Comparison of ENCODE assay signal across 8 cellular contexts in the genomic region with DNA sequence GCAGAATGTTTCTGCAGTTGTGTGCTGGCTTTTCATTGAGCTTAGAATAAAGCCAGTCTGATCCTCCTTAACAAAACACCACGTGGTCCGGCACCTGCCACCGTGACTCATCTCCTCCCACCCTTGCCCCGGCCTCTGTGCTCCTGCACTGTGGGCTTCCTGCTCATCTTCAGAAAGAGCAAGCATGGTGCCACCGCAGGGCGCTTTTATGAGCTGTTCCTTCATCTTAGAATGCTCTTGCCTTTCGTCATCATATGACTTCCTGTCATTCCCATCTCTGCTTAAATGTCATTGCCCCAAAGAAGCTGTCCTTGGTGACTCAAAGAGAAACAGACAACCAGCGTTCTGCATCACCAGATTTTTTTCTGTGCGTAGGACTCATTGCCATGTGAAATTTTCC.
A peak's percentile ranks its signal among the peaks of the same experiment; 100 is the strongest.
DNase-seq lines count a peak whose midpoint lies in the region; ATAC-seq, FAIRE-seq and TF ChIP-seq lines count a peak whose summit lies in the region.

No MANE protein-coding gene starts in this region.

- peaks cover 2% of the 10 kb centered on the region for H3K27me3 Mint-ChIP-seq in activated CD4-positive, alpha-beta T cell treated with anti-CD3 and anti-CD28 coated beads for 36 hours
- H3K27me3 Mint-ChIP-seq in Caco-2 (ENCODE audit: insufficient read depth, unreplicated experiment), result no peaks in the 10 kb centered on the region

- H3K79me2 ChIP-seq in DND-41 (ENCODE audit: insufficient read depth, low read length), result no peaks in the 10 kb centered on the region
- no peaks in the 10 kb centered on the region for H3K79me2 ChIP-seq in H1 (ENCODE audit: control insufficient read depth in 1 of 2, insufficient read depth in 2 of 2, low read length in 2 of 2)

- BruUV-seq in Caco-2 (replicated peaks; lab: Mats Ljungman, UMichigan), result no TSS peak

- H3K4me3 ChIP-seq in DND-41 (ENCODE audit: low read depth in 1 of 2, low read length in 2 of 2) (no peak overlapping the region), H1 (ENCODE audit: extremely low read depth in 1 of 4, insufficient read depth in 2 of 4, low read depth in 3 of 4, low read length in 4 of 4) (no peak overlapping the region), right atrium auricular region (no peak overlapping the region), Caco-2 (ENCODE audit: low read depth, low read length) (no peak overlapping the region)

- no peak for TF ChIP-seq CTCF in DND-41 (IDR thresholded peaks at IDR 0.05; ENCODE audit: borderline replicate concordance, extremely low read depth, low read length, poor library complexity, severe bottlenecking)
- no peak for TF ChIP-seq CTCF in H1 (IDR thresholded peaks at IDR 0.05; ENCODE audit: control extremely low read depth in 1 of 3, insufficient read depth in 1 of 3, low read depth in 1 of 3, low read length in 3 of 3)
- no peak for TF ChIP-seq CTCF in right atrium auricular region (IDR thresholded peaks at IDR 0.05)
- TF ChIP-seq CTCF in Caco-2 (IDR thresholded peaks at IDR 0.05; ENCODE audit: insufficient read depth in 1 of 2, low read depth in 1 of 2, low read length in 1 of 2, severe bottlenecking in 1 of 2, unreplicated experiment in 1 of 2), result no peak

- no peak overlapping the region for H2AK5ac ChIP-seq in H1 (ENCODE audit: low read depth, low read length)

- no peaks in the 10 kb centered on the region for H3K9me3 Mint-ChIP-seq in activated CD4-positive, alpha-beta T cell treated with anti-CD3 and anti-CD28 coated beads for 36 hours (ENCODE audit: low read depth)
- no peaks in the 10 kb centered on the region for H3K9me3 Mint-ChIP-seq in Caco-2 (ENCODE audit: unreplicated experiment)

- peak overlapping the region; percentile 9 for H3K4me3 Mint-ChIP-seq in activated CD4-positive, alpha-beta T cell treated with anti-CD3 and anti-CD28 coated beads for 36 hours
- H3K4me3 Mint-ChIP-seq in Caco-2 (ENCODE audit: unreplicated experiment), result no peak overlapping the region

- CTCF ChIA-PET in activated CD4-positive, alpha-beta T cell treated with anti-CD3 and anti-CD28 coated beads for 36 hours (lab: Charles Lee), result interaction anchor here (0.6 to 4.9 kb wide), 17 partner anchors 9 to 1866 kb away, joined by 3 to 44 read pairs (median 5); partner anchors contain the start of gene KCNH1
- CTCF ChIA-PET in H1 (lab: Charles Lee; ENCODE audit: partially characterized antibody), result interaction anchor here (0.5 to 7.4 kb wide), 29 partner anchors 9 to 769 kb away, joined by 3 to 86 read pairs (median 3); partner anchors contain the start of gene KCNH1
- CTCF ChIA-PET in Caco-2 (lab: Charles Lee), result interaction anchor here (0.7 to 1.2 kb wide), 3 partner anchors 133 to 689 kb away, joined by 3 to 12 read pairs (median 3); no protein-coding TSS in a partner anchor

- peak overlapping the region; percentile 86 for H3K27ac Mint-ChIP-seq in activated CD4-positive, alpha-beta T cell treated with anti-CD3 and anti-CD28 coated beads for 36 hours
- no peak overlapping the region for H3K27ac Mint-ChIP-seq in Caco-2 (ENCODE audit: unreplicated experiment)

- H3K23ac ChIP-seq in H1 (ENCODE audit: insufficient read length), result no peak overlapping the region

- POLR2A ChIA-PET in activated CD4-positive, alpha-beta T cell treated with anti-CD3 and anti-CD28 coated beads for 36 hours (lab: Charles Lee), result interaction anchor here (0.6 to 2.8 kb wide), 5 partner anchors 73 to 188 kb away, joined by 3 to 58 read pairs (median 5); no protein-coding TSS in a partner anchor
- POLR2A ChIA-PET in H1 (lab: Charles Lee; ENCODE audit: partially characterized antibody), result interaction anchor here (2.3 kb wide), 1 partner anchor 72 kb away, joined by 13 read pairs; no protein-coding TSS in a partner anchor
- POLR2A ChIA-PET in Caco-2 (lab: Charles Lee), result no interaction called here

- ATAC-seq in DND-41 (ENCODE audit: insufficient read depth, low read depth), result peak; percentile 100
- ATAC-seq in HG03520 (IDR thresholded peaks at IDR 0.05; ENCODE audit: unreplicated experiment), result peak; percentile 83
- peak; percentile 99 for ATAC-seq in activated CD4-positive, alpha-beta T cell treated with anti-CD3 and anti-CD28 coated beads for 36 hours

- H3K4ac ChIP-seq in H1 (replicated peaks; ENCODE audit: insufficient read length, low read depth, low read length), result no peak overlapping the region

- no peak overlapping the region for H2BK20ac ChIP-seq in H1 (ENCODE audit: low read length)

- H3K27ac ChIP-seq in DND-41 (ENCODE audit: low read length) (peak overlapping the region; percentile 70), H1 (ENCODE audit: low read depth, low read length) (no peak overlapping the region), right atrium auricular region (no peak overlapping the region)

- no peaks in the 10 kb centered on the region for H3K9me3 ChIP-seq in DND-41 (ENCODE audit: insufficient read depth, low read length, severe bottlenecking)
- no peaks in the 10 kb centered on the region for H3K9me3 ChIP-seq in H1 (ENCODE audit: insufficient read depth in 2 of 2, low read depth in 1 of 2, low read length in 1 of 2)
- no peaks in the 10 kb centered on the region for H3K9me3 ChIP-seq in right atrium auricular region
- no peaks in the 10 kb centered on the region for H3K9me3 ChIP-seq in Caco-2

- 81% methylated on average over 9 of the region's 9 CpGs; no CpG with 5 or more reads in 1 of the 2 experiments for WGBS in H1 (ENCODE audit: extremely low coverage in 1 of 2, insufficient coverage in 1 of 2, insufficient read length in 1 of 2, insufficient replicate concordance in 2 of 2, low coverage in 1 of 2, low lambda C conversion rate in 2 of 2, missing lambda C conversion rate in 1 of 2), 2 experiments

- H3K9ac ChIP-seq in DND-41 (ENCODE audit: low read depth, low read length), result 0 out of 2 replicates have a peak overlapping the region, but pooled peaks have one; percentile 2
- no peak overlapping the region for H3K9ac ChIP-seq in H1 (replicated peaks in 1 of 4; ENCODE audit: extremely low read depth in 1 of 4, low read depth in 3 of 4, low read length in 3 of 4)

- peak overlapping the region; percentile 46 for H2AFZ ChIP-seq in DND-41 (ENCODE audit: low read depth, low read length)
- no peak overlapping the region for H2AFZ ChIP-seq in H1 (ENCODE audit: low read length)

- H4K91ac ChIP-seq in H1 (replicated peaks; ENCODE audit: insufficient read length, low read length), result no peak overlapping the region

- TF ChIP-seq POLR2A in H1 (IDR thresholded peaks at IDR 0.05; ENCODE audit: control extremely low read depth in 1 of 2, low read depth in 2 of 2, low read length in 2 of 2), result no peak

- no peak overlapping the region for H2BK15ac ChIP-seq in H1 (ENCODE audit: low read length)

- H3K27me3 ChIP-seq in DND-41 (ENCODE audit: insufficient read depth, low read length, poor library complexity), result no peaks in the 10 kb centered on the region
- H3K27me3 ChIP-seq in H1 (replicated peaks in 1 of 4; ENCODE audit: control insufficient read depth in 3 of 4, extremely low read depth in 1 of 4, insufficient read depth in 3 of 4, low read length in 3 of 4), result no peaks in the 10 kb centered on the region
- no peaks in the 10 kb centered on the region for H3K27me3 ChIP-seq in right atrium auricular region
- H3K27me3 ChIP-seq in Caco-2 (replicated peaks; ENCODE audit: control insufficient read depth, insufficient read depth, low read length), result no peaks in the 10 kb centered on the region

- no peak for TF ChIP-seq RAD21 in H1 (IDR thresholded peaks at IDR 0.05 in 1 of 2, conservative IDR thresholded peaks at IDR 0.05 in 1 of 2; ENCODE audit: low read depth in 2 of 2, low read length in 2 of 2)

- no peak for TF ChIP-seq EP300 in H1 (IDR thresholded peaks at IDR 0.05; ENCODE audit: borderline replicate concordance in 1 of 2, low read depth in 2 of 2, low read length in 2 of 2)

- no peaks in the 10 kb centered on the region for H3K36me3 ChIP-seq in DND-41 (ENCODE audit: insufficient read depth, low read length)
- H3K36me3 ChIP-seq in H1 (ENCODE audit: control insufficient read depth in 2 of 4, insufficient read depth in 4 of 4, low read length in 3 of 4), result no peaks in the 10 kb centered on the region
- H3K36me3 ChIP-seq in right atrium auricular region, result no peaks in the 10 kb centered on the region
- H3K36me3 ChIP-seq in Caco-2 (ENCODE audit: control insufficient read depth, insufficient read depth, low read length), result no peaks in the 10 kb centered on the region

- no peaks in the 10 kb centered on the region for H3K79me1 ChIP-seq in H1 (ENCODE audit: low read depth, low read length)

- H4K20me1 ChIP-seq in DND-41 (ENCODE audit: insufficient read depth, low read length) (no peaks in the 10 kb centered on the region), H1 (replicated peaks in 1 of 2; ENCODE audit: control insufficient read depth in 1 of 2, insufficient read depth in 2 of 2, low read length in 2 of 2) (no peaks in the 10 kb centered on the region)

- H3K4me1 Mint-ChIP-seq in activated CD4-positive, alpha-beta T cell treated with anti-CD3 and anti-CD28 coated beads for 36 hours, result peaks cover 28% of the 10 kb centered on the region
- H3K4me1 Mint-ChIP-seq in Caco-2 (ENCODE audit: low read depth, unreplicated experiment), result no peaks in the 10 kb centered on the region

- H3K36me3 Mint-ChIP-seq in activated CD4-positive, alpha-beta T cell treated with anti-CD3 and anti-CD28 coated beads for 36 hours (ENCODE audit: low read depth), result no peaks in the 10 kb centered on the region
- no peaks in the 10 kb centered on the region for H3K36me3 Mint-ChIP-seq in Caco-2 (ENCODE audit: insufficient read depth, unreplicated experiment)

- intact Hi-C loops in activated CD4-positive, alpha-beta T cell treated with anti-CD3 and anti-CD28 coated beads for 36 hours (cut with DNase I, micrococcal nuclease), result loop anchor here (1.0 to 5.0 kb wide), 18 partner anchors 18 to 1132 kb away; partner anchors contain the start of genes RCOR3 (in 2 of the 2), KCNH1 (in 1 of the 2) and SLC30A1 (in 1 of the 2)
- intact Hi-C loops in Caco-2 (cut with micrococcal nuclease; ENCODE audit: unreplicated experiment), result loop anchor here (5.0 kb wide), 2 partner anchors 39 to 331 kb away; no protein-coding TSS in a partner anchor

- no peak overlapping the region for H4K5ac ChIP-seq in H1 (ENCODE audit: insufficient read length, low read depth, low read length)

- no peak for FAIRE-seq in H1 (lab: Jason Lieb, UNC)

- peak overlapping the region; percentile 47 for H3K4me2 ChIP-seq in DND-41 (ENCODE audit: insufficient read depth, low read length)
- H3K4me2 ChIP-seq in H1 (ENCODE audit: insufficient read depth in 1 of 2, low read depth in 2 of 2, low read length in 2 of 2), result no peak overlapping the region

- H3K56ac ChIP-seq in H1 (replicated peaks; ENCODE audit: insufficient read length, low read depth, low read length), result no peak overlapping the region

- DNase-seq in DND-41 (peak; percentile 89), H1 (ENCODE audit: low read depth in 1 of 2, low spot score in 2 of 2) (no peak), right atrium auricular region (ENCODE audit: low spot score) (no peak), Caco-2 (no peak), globus pallidus (ENCODE audit: low spot score) (no peak)
- DNase-seq in activated CD4-positive, alpha-beta T cell treated with anti-CD3 and anti-CD28 coated beads for 36 hours, result peak; percentile 96
- peak; percentile 70 to 78 for DNase-seq in stimulated activated CD8-positive, alpha-beta memory T cell treated with anti-CD3 and anti-CD28 coated beads, Interleukin-2, amount 100 ng/mL, for 48 hours (ENCODE audit: low read depth in 2 of 2)

- H2BK5ac ChIP-seq in H1 (ENCODE audit: low read depth, low read length), result no peak overlapping the region

- H4K8ac ChIP-seq in H1 (ENCODE audit: extremely low read depth, insufficient read depth, low read length), result no peak overlapping the region

- H3K4me1 ChIP-seq in DND-41 (ENCODE audit: insufficient read depth, low read length), result peaks cover 23% of the 10 kb centered on the region
- peaks cover 0 to 5% (median 0%) of the 10 kb centered on the region in 4 experiments; a peak in 1 of 7 replicates for H3K4me1 ChIP-seq in H1 (replicated peaks in 1 of 4; ENCODE audit: control insufficient read depth in 3 of 4, insufficient read depth in 4 of 4, low read length in 3 of 4)
- no peaks in the 10 kb centered on the region for H3K4me1 ChIP-seq in right atrium auricular region
- no peaks in the 10 kb centered on the region for H3K4me1 ChIP-seq in Caco-2

- no peaks in the 10 kb centered on the region for H3K23me2 ChIP-seq in H1 (ENCODE audit: low read depth, low read length)

- H2BK12ac ChIP-seq in H1 (ENCODE audit: low read depth, low read length), result no peak overlapping the region

- no peak overlapping the region for H3K18ac ChIP-seq in H1 (ENCODE audit: extremely low read depth, low read length)

- H2BK120ac ChIP-seq in H1 (replicated peaks; ENCODE audit: low read depth, low read length), result no peak overlapping the region

- no peak overlapping the region for H3K14ac ChIP-seq in H1 (ENCODE audit: insufficient read length)

Comparison
In these comparisons a context has a peak if more than half of its experiments do, and no peak if none do; other contexts are left out.
1. DNase-seq: peak in DND-41 (single experiment), activated CD4-positive, alpha-beta T cell treated with anti-CD3 and anti-CD28 coated beads for 36 hours (single experiment) and stimulated activated CD8-positive, alpha-beta memory T cell treated with anti-CD3 and anti-CD28 coated beads, Interleukin-2, amount 100 ng/mL, for 48 hours (2 of 2); none in H1 (0 of 2), right atrium auricular region (single experiment), Caco-2 (0 of 2) and globus pallidus (single experiment).
2. Peak in every context shown above with its lines, with median percentiles within 50 percentile points of each other: ATAC-seq.